In the genomic region with DNA sequence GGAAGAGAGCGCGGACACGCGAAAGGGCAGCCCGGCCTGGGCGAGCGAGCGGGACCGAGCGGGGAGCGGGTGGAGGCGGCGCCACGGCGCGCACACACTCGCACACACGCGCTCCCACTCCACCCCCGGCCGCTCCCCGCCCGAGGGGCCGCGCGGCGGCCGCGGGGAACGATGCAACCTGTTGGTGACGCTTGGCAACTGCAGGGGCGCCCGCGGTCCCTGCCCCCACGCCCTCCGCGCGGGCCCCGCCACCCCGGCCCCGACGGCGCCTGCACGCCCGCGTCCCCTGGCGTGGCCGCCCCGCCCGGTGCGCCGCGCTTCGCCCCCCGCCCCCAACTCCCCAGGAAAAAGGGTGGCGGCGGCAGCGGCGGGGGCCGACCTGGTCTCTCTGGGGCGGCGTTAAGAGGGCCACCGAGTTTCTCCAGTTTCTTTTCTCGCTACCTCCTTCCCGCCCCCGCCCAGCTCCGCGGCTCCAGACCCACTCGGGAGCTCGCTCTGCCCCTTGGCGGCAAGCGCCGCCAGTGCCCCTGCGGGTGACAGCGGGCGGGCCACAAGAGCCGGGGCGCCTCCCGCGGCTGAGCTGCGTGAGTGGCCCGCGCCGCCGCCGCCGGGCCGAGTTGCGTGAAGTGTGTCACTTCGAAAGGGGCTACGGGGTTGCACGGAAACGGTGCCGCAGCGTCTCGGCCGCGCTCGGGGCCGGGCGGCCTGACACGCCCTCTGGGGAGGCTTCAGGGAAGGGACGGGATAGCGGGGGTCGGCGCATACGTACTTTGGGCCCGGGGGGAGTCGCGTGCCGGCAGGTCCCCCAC, we compare ENCODE assay signal across 1 cellular context.
TF ChIP-seq lines count a peak whose summit lies in the region.

A gene (minus strand): TSS at position 80 of the 809 bp plus-strand sequence. CDS start 2,847 bp downstream, outside the sequence.

TF ChIP-seq in GM12878, 131 proteins besides CTCF, POLR2A, EP300 and RAD21 (continued from another document):
- TF ChIP-seq, protein P1, sequence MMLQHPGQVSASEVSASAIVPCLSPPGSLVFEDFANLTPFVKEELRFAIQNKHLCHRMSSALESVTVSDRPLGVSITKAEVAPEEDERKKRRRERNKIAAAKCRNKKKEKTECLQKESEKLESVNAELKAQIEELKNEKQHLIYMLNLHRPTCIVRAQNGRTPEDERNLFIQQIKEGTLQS (IDR thresholded peaks at IDR 0.05; ENCODE audit: borderline replicate concordance, extremely low read depth, low read depth, low read length): no peak
- TF ChIP-seq GABPA (IDR thresholded peaks at IDR 0.05; ENCODE audit: low read depth): no peak
- peak; percentile 38; the same call in 1 of the 2 replicates for TF ChIP-seq SMC3 (IDR thresholded peaks at IDR 0.05; ENCODE audit: borderline replicate concordance, low read length)
- no peak for TF ChIP-seq PAX8 (IDR thresholded peaks at IDR 0.05)
- no peak for TF ChIP-seq MTA2 (IDR thresholded peaks at IDR 0.05; ENCODE audit: low read depth)
- no peak for TF ChIP-seq NBN (IDR thresholded peaks at IDR 0.05)
- TF ChIP-seq SUZ12 (IDR thresholded peaks at IDR 0.05; ENCODE audit: unreplicated experiment): no peak
- peak; percentile 75; the same call in 1 of the 2 replicates for TF ChIP-seq YY1 (IDR thresholded peaks at IDR 0.05; ENCODE audit: low read depth, low read length)
- TF ChIP-seq, protein P2, sequence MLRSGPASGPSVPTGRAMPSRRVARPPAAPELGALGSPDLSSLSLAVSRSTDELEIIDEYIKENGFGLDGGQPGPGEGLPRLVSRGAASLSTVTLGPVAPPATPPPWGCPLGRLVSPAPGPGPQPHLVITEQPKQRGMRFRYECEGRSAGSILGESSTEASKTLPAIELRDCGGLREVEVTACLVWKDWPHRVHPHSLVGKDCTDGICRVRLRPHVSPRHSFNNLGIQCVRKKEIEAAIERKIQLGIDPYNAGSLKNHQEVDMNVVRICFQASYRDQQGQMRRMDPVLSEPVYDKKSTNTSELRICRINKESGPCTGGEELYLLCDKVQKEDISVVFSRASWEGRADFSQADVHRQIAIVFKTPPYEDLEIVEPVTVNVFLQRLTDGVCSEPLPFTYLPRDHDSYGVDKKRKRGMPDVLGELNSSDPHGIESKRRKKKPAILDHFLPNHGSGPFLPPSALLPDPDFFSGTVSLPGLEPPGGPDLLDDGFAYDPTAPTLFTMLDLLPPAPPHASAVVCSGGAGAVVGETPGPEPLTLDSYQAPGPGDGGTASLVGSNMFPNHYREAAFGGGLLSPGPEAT (IDR thresholded peaks at IDR 0.05; ENCODE audit: low read depth): no peak
- TF ChIP-seq, protein P3, sequence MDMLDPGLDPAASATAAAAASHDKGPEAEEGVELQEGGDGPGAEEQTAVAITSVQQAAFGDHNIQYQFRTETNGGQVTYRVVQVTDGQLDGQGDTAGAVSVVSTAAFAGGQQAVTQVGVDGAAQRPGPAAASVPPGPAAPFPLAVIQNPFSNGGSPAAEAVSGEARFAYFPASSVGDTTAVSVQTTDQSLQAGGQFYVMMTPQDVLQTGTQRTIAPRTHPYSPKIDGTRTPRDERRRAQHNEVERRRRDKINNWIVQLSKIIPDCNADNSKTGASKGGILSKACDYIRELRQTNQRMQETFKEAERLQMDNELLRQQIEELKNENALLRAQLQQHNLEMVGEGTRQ (IDR thresholded peaks at IDR 0.05; ENCODE audit: borderline replicate concordance, low read depth, low read length): no peak
- no peak for TF ChIP-seq JUNB (IDR thresholded peaks at IDR 0.05)
- TF ChIP-seq YBX1 (IDR thresholded peaks at IDR 0.05): no peak
- TF ChIP-seq SIN3A (IDR thresholded peaks at IDR 0.05; ENCODE audit: low read depth, low read length): 0 out of 2 replicates have a peak, but pooled peaks have one; percentile 34
- no peak for TF ChIP-seq PML (IDR thresholded peaks at IDR 0.05; ENCODE audit: low read length)
- TF ChIP-seq SPI1 (IDR thresholded peaks at IDR 0.05; ENCODE audit: borderline replicate concordance, insufficient read depth, low read depth, low read length): no peak
- TF ChIP-seq IKZF1 (conservative IDR thresholded peaks at IDR 0.05): peak; percentile 90
- TF ChIP-seq, protein P4, sequence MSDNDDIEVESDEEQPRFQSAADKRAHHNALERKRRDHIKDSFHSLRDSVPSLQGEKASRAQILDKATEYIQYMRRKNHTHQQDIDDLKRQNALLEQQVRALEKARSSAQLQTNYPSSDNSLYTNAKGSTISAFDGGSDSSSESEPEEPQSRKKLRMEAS (IDR thresholded peaks at IDR 0.05; ENCODE audit: low read depth, low read length): peak; percentile 44
- no peak for TF ChIP-seq NFYA (IDR thresholded peaks at IDR 0.05; ENCODE audit: borderline replicate concordance, low read depth, low read length)
- TF ChIP-seq STAT1 (conservative IDR thresholded peaks at IDR 0.05): 0 out of 2 replicates have a peak, but pooled peaks have one; percentile 62
- no peak; the same call in 1 of the 2 replicates for TF ChIP-seq PAX5 (IDR thresholded peaks at IDR 0.05; ENCODE audit: borderline replicate concordance, low read depth, low read length)
- TF ChIP-seq, protein P5, sequence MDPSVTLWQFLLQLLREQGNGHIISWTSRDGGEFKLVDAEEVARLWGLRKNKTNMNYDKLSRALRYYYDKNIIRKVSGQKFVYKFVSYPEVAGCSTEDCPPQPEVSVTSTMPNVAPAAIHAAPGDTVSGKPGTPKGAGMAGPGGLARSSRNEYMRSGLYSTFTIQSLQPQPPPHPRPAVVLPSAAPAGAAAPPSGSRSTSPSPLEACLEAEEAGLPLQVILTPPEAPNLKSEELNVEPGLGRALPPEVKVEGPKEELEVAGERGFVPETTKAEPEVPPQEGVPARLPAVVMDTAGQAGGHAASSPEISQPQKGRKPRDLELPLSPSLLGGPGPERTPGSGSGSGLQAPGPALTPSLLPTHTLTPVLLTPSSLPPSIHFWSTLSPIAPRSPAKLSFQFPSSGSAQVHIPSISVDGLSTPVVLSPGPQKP (IDR thresholded peaks at IDR 0.05; ENCODE audit: low read depth, low read length): no peak
- TF ChIP-seq, protein P6, sequence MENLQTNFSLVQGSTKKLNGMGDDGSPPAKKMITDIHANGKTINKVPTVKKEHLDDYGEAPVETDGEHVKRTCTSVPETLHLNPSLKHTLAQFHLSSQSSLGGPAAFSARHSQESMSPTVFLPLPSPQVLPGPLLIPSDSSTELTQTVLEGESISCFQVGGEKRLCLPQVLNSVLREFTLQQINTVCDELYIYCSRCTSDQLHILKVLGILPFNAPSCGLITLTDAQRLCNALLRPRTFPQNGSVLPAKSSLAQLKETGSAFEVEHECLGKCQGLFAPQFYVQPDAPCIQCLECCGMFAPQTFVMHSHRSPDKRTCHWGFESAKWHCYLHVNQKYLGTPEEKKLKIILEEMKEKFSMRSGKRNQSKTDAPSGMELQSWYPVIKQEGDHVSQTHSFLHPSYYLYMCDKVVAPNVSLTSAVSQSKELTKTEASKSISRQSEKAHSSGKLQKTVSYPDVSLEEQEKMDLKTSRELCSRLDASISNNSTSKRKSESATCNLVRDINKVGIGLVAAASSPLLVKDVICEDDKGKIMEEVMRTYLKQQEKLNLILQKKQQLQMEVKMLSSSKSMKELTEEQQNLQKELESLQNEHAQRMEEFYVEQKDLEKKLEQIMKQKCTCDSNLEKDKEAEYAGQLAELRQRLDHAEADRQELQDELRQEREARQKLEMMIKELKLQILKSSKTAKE (IDR thresholded peaks at IDR 0.05; ENCODE audit: low read depth, poor library complexity, severe bottlenecking): no peak
- peak; percentile 86 for TF ChIP-seq DPF2 (IDR thresholded peaks at IDR 0.05)
- peak; percentile 47; the same call in 1 of the 2 replicates for TF ChIP-seq POLR2AphosphoS5 (IDR thresholded peaks at IDR 0.05; ENCODE audit: low read length)
- TF ChIP-seq, protein P7, sequence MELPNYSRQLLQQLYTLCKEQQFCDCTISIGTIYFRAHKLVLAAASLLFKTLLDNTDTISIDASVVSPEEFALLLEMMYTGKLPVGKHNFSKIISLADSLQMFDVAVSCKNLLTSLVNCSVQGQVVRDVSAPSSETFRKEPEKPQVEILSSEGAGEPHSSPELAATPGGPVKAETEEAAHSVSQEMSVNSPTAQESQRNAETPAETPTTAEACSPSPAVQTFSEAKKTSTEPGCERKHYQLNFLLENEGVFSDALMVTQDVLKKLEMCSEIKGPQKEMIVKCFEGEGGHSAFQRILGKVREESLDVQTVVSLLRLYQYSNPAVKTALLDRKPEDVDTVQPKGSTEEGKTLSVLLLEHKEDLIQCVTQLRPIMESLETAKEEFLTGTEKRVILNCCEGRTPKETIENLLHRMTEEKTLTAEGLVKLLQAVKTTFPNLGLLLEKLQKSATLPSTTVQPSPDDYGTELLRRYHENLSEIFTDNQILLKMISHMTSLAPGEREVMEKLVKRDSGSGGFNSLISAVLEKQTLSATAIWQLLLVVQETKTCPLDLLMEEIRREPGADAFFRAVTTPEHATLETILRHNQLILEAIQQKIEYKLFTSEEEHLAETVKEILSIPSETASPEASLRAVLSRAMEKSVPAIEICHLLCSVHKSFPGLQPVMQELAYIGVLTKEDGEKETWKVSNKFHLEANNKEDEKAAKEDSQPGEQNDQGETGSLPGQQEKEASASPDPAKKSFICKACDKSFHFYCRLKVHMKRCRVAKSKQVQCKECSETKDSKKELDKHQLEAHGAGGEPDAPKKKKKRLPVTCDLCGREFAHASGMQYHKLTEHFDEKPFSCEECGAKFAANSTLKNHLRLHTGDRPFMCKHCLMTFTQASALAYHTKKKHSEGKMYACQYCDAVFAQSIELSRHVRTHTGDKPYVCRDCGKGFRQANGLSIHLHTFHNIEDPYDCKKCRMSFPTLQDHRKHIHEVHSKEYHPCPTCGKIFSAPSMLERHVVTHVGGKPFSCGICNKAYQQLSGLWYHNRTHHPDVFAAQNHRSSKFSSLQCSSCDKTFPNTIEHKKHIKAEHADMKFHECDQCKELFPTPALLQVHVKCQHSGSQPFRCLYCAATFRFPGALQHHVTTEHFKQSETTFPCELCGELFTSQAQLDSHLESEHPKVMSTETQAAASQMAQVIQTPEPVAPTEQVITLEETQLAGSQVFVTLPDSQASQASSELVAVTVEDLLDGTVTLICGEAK (IDR thresholded peaks at IDR 0.05; ENCODE audit: borderline replicate concordance): no peak
